In genomic region chr3:23161896-23162570, GRCh38 we compare ENCODE assay signal across 1 cellular context.
A peak's percentile ranks its signal among the peaks of the same experiment; 100 is the strongest.
TF ChIP-seq lines count a peak whose summit lies in the region.

No MANE protein-coding gene starts in this region.

TF ChIP-seq in HepG2, 621 proteins besides CTCF, POLR2A, EP300 and RAD21:
- TF ChIP-seq ZBTB7B (CRISPR knock-in tag; IDR thresholded peaks at IDR 0.05) (no peak), SRSF1 (optimal IDR thresholded peaks at IDR 0.05; ENCODE audit: low read depth, low read length) (no peak), MAFF (IDR thresholded peaks at IDR 0.05; ENCODE audit: low read depth, low read length) (0 out of 2 replicates have a peak, but pooled peaks have one; percentile 10), NFE2L2 (IDR thresholded peaks at IDR 0.05; ENCODE audit: low read length) (peak; percentile 69), MAFK (conservative IDR thresholded peaks at IDR 0.05 in 1 of 2, IDR thresholded peaks at IDR 0.05 in 1 of 2; ENCODE audit: low read length in 2 of 2) (peak; percentile 46 to 68)
TF ChIP-seq in HepG2: peak in this region for 3.
